In genomic region chr2:203972066-203972465, GRCh38 we compare ENCODE assay signal across 22 cellular contexts. TPM values are rescaled to one million over a fixed set of nuclear protein-coding genes. Genes with fewer than 3 reads are reported as not detected.
DNase-seq lines count a peak whose midpoint lies in the region; ATAC-seq lines count a peak whose summit lies in the region.
"Had no signal": no experiment of that assay in that cellular context is flagged by ENCODE, and none has a peak within 500 bp of the region (broad histone marks: within the 10 kb centered on the region; RNA-seq: fewer than 3 reads in every experiment).

No MANE protein-coding gene starts in this region.

- ATAC-seq in GM18511 (IDR thresholded peaks at IDR 0.05; ENCODE audit: unreplicated experiment) = peak; percentile 82
- peak; percentile 72 for ATAC-seq in GM21381 (IDR thresholded peaks at IDR 0.05; ENCODE audit: unreplicated experiment)
- peak; percentile 78 for ATAC-seq in HG03097 (IDR thresholded peaks at IDR 0.05; ENCODE audit: low FRiP score, unreplicated experiment)
- no peak for ATAC-seq in HG02870 (IDR thresholded peaks at IDR 0.05; ENCODE audit: unreplicated experiment)
- ATAC-seq in left lobe of liver = no peak
- ATAC-seq: A549, HepG2, psoas muscle had no signal

- DNase-seq in astrocyte of the hippocampus (ENCODE audit: low read depth, low spot score) (peak; percentile 10), left lobe of liver (ENCODE audit: low spot score) (no peak), NCI-H524 (lab: John Stamatoyannopoulos, UW) (no peak), NOMO-1 treated with dmso at 0.1 percent for 144 hours (lab: John Stamatoyannopoulos, UW; ENCODE audit: unreplicated experiment) (no peak)
- DNase-seq: activated effector memory CD4-positive, alpha-beta T cell treated with Interleukin-2 at 50 U/mL for 16 hours; dorsolateral prefrontal cortex; left cardiac atrium; midbrain; NCI-H1436 treated with DMSO at 0.1 percent for 48 hours; NCI-H2171 treated with DMSO at 0.1 percent for 48 hours; NCI-H774; psoas muscle; stimulated activated CD4-positive, alpha-beta T cell treated with anti-CD3 and anti-CD28 coated beads, Interleukin-12 subunit alpha, Interleukin-12 subunit beta, amount 100 ng/mL, for 4 hours; T-helper 9 cell had no signal

RNA-seq across cellular contexts. Expression of gene ICOS, which starts 35.5 kb away (rescaled TPM):
- 0.18 TPM for total RNA-seq in left lobe of liver
- total RNA-seq: cardiac muscle cell, dorsolateral prefrontal cortex, frontal cortex, HepG2, psoas muscle had no signal

Comparison
In these comparisons a context has a peak if more than half of its experiments do, and no peak if none do; other contexts are left out.
1. ATAC-seq: peak in GM18511 (single experiment), GM21381 (single experiment) and HG03097 (single experiment); none in HG02870 (single experiment) and left lobe of liver (single experiment).